ENCODE assay signal across 2 cellular contexts in genomic region chr1:112093372-112093694, GRCh38.
TF ChIP-seq lines count a peak whose summit lies in the region.

No MANE protein-coding gene starts in this region.

TF ChIP-seq in H1, 55 proteins besides CTCF, POLR2A, EP300 and RAD21:
- TF ChIP-seq TAF7 (optimal IDR thresholded peaks at IDR 0.05; ENCODE audit: borderline replicate concordance, low read depth, low read length) (no peak), RXRA (IDR thresholded peaks at IDR 0.05; ENCODE audit: insufficient read depth, low read depth, low read length) (no peak), RBBP5 (IDR thresholded peaks at IDR 0.05; ENCODE audit: borderline replicate concordance, low read depth, low read length) (no peak), FOSL1 (IDR thresholded peaks at IDR 0.05; ENCODE audit: insufficient read depth, low read depth, low read length) (no peak), CBX8 (IDR thresholded peaks at IDR 0.05; ENCODE audit: borderline replicate concordance, low read depth, low read length) (no peak), TCF12 (IDR thresholded peaks at IDR 0.05; ENCODE audit: low read depth, low read length) (no peak), RNF2 (IDR thresholded peaks at IDR 0.05; ENCODE audit: borderline replicate concordance, low read depth, low read length, missing control alignments, poor library complexity, severe bottlenecking) (no peak), POLR2AphosphoS5 (IDR thresholded peaks at IDR 0.05; ENCODE audit: low read depth, low read length) (no peak), CTBP2 (IDR thresholded peaks at IDR 0.05; ENCODE audit: borderline replicate concordance, insufficient read depth, insufficient read length, low read length) (no peak), ATF2 (IDR thresholded peaks at IDR 0.05; ENCODE audit: low read length) (no peak), SP1 (IDR thresholded peaks at IDR 0.05; ENCODE audit: low read depth, low read length) (no peak), HDAC6 (IDR thresholded peaks at IDR 0.05; ENCODE audit: low read depth, low read length) (no peak), EZH2 (IDR thresholded peaks at IDR 0.05; ENCODE audit: low read depth, low read length, severe bottlenecking) (no peak), JUN (IDR thresholded peaks at IDR 0.05; ENCODE audit: low read depth, low read length) (no peak), GABPA (IDR thresholded peaks at IDR 0.05; ENCODE audit: borderline replicate concordance, insufficient read depth, low read length) (no peak), ZNF274 (IDR thresholded peaks at IDR 0.05; ENCODE audit: borderline replicate concordance, extremely low read depth, low read length) (no peak), TEAD4 (IDR thresholded peaks at IDR 0.05; ENCODE audit: low read depth, low read length) (no peak), SAP30 (IDR thresholded peaks at IDR 0.05; ENCODE audit: insufficient read depth, insufficient replicate concordance, low read length) (no peak)

TF ChIP-seq in HepG2, 621 proteins besides CTCF, POLR2A, EP300 and RAD21:
- TF ChIP-seq, protein P1, sequence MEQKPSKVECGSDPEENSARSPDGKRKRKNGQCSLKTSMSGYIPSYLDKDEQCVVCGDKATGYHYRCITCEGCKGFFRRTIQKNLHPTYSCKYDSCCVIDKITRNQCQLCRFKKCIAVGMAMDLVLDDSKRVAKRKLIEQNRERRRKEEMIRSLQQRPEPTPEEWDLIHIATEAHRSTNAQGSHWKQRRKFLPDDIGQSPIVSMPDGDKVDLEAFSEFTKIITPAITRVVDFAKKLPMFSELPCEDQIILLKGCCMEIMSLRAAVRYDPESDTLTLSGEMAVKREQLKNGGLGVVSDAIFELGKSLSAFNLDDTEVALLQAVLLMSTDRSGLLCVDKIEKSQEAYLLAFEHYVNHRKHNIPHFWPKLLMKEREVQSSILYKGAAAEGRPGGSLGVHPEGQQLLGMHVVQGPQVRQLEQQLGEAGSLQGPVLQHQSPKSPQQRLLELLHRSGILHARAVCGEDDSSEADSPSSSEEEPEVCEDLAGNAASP (CRISPR knock-in tag; IDR thresholded peaks at IDR 0.05; ENCODE audit: borderline replicate concordance), result no peak
